In the genomic region with DNA sequence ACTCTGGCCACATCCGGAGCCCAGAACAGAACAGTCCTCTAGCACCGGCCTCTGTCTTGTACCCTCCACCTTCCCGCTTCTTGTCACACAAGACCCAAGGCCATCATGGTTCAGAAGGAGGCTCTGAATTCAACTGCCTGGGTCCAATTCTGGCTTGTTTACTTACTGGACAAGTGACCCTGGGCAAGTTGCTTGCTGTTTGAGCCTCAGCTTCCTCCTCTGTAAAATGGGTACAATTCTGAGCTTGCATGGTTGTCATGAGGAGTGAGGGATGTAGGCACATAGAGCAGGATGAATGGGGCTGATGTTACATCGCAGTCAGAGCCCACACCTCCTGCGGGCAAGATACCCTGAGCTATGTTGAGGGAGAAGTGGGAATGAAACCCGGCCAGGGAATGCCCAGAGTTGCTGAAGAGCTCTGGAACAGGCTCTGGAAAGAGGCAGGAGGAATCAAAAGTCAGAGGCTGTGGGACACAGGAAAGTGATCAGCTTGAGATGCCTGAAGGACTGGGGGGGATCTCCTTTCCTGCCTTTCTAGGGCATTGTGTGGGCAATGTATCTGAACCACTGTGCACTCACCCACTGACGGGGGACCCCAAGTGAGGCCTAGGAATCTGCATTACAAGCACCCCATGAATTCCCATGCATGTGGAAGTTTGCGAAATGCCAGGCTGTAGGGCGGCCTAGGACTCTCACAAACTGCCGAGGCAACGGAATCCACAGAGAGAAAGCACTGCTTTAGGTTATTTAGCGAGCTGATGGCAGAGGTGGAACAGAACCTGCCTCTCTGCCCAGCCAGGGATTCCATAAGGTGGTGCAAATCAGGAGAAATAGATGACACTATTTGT, we compare ENCODE assay signal across 1 cellular context.
TF ChIP-seq lines count a peak whose summit lies in the region.

No MANE protein-coding gene starts in this region.

TF ChIP-seq in HepG2, 621 proteins besides CTCF, POLR2A, EP300 and RAD21:
- peak; percentile 63; the same call in 1 of the 2 replicates for TF ChIP-seq ZMYM3 (CRISPR knock-in tag; IDR thresholded peaks at IDR 0.05)
- no peak for TF ChIP-seq SMARCC2 (IDR thresholded peaks at IDR 0.05)
- TF ChIP-seq ADNP (CRISPR knock-in tag; IDR thresholded peaks at IDR 0.05), result 0 out of 2 replicates have a peak, but pooled peaks have one; percentile 12
- TF ChIP-seq CHD4 (IDR thresholded peaks at IDR 0.05; ENCODE audit: borderline replicate concordance, low read length), result peak; percentile 81; the same call in 1 of the 2 replicates
- TF ChIP-seq ZNF629 (CRISPR knock-in tag; conservative IDR thresholded peaks at IDR 0.05), result peak; percentile 96
